Comparison of ENCODE assay signal across 22 cellular contexts in the genomic region with DNA sequence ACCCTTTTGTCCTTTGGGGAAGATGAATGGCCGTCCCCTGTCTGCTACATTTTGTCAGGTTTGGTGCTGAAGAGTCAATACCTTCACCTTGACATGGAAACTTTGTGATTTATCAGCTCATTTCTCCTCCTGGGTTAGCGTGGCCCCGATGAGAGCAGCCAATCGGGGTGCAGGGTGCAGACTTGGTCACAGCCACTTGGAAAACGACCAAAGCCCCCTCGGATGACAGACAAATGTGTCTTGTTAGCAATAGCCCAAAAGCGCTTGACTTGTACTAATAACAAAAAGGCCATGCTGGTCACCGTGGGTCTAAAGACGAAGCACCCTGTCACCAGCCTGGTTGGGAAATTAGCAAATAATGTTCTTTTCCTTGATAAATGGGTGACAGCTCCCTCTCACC.
DNase-seq lines count a peak whose midpoint lies in the region; ATAC-seq and TF ChIP-seq lines count a peak whose summit lies in the region.
"Had no signal": no experiment of that assay in that cellular context is flagged by ENCODE, and none has a peak within 500 bp of the region (broad histone marks: within the 10 kb centered on the region; RNA-seq: fewer than 3 reads in every experiment).

No MANE protein-coding gene starts in this region.

- no peak for ATAC-seq in HG03439 (IDR thresholded peaks at IDR 0.05; ENCODE audit: unreplicated experiment)
- ATAC-seq: GM12878 had no signal

- peaks cover 0 to 15% (median 0%) of the 10 kb centered on the region in 3 donors for H3K27me3 ChIP-seq in stomach
- H3K27me3 ChIP-seq: BE2C, BLaER1 had no signal

- no peak for TF ChIP-seq POLR2A in stomach (IDR thresholded peaks at IDR 0.05)

- H3K9me3 ChIP-seq in stomach = peaks cover 0 to 12% (median 2%) of the 10 kb centered on the region in 4 donors
- H3K9me3 ChIP-seq: BE2C had no signal

- 77 to 84% (median 81%) methylated on average over 9 of the region's 9 CpGs for WGBS in stomach, 5 donors

- intact Hi-C loops in posterior vena cava (cut with DNase I) (no loop called here), stomach (cut with DNase I; ENCODE audit: low total_unique reads) (no loop called here)

- peak; percentile 79 for DNase-seq in mesenteric fat pad (ENCODE audit: low spot score)
- DNase-seq in posterior vena cava (ENCODE audit: low spot score) = peak; percentile 42
- DNase-seq in NCI-H748 treated with DMSO at 0.1 percent for 48 hours (lab: John Stamatoyannopoulos, UW) = no peak
- no peak for DNase-seq in stomach
- DNase-seq: 8988T; ACHN; BE2C; C1 segment of cervical spinal cord; CD4-positive, alpha-beta memory T cell; CD4-positive, CD25-positive, alpha-beta regulatory T cell; CD8-positive, alpha-beta memory T cell; COR-L47; DMS 273 treated with DMSO at 0.1 percent for 48 hours; DMS153; DMS53; DMS79; DND-41; EL; GDM1 had no signal

- no peaks in the 10 kb centered on the region for H3K4me1 ChIP-seq in stomach

- TF ChIP-seq CTCF in stomach (IDR thresholded peaks at IDR 0.05) = no peak

- no peak overlapping the region for H3K4me3 ChIP-seq in stomach
- H3K4me3 ChIP-seq: BLaER1, GM12878 had no signal

- H3K36me3 ChIP-seq in stomach = no peaks in the 10 kb centered on the region
- H3K36me3 ChIP-seq: BLaER1 had no signal

- TF ChIP-seq EP300 in stomach (IDR thresholded peaks at IDR 0.05) = no peak

- H3K27ac ChIP-seq in stomach = no peak overlapping the region
- H3K27ac ChIP-seq: BLaER1 had no signal

Comparison
In these comparisons a context has a peak if more than half of its experiments do, and no peak if none do; other contexts are left out.
1. DNase-seq: peak in mesenteric fat pad (single experiment) and posterior vena cava (single experiment); none in NCI-H748 treated with DMSO at 0.1 percent for 48 hours (single experiment) and stomach (single experiment).